In the genomic region with DNA sequence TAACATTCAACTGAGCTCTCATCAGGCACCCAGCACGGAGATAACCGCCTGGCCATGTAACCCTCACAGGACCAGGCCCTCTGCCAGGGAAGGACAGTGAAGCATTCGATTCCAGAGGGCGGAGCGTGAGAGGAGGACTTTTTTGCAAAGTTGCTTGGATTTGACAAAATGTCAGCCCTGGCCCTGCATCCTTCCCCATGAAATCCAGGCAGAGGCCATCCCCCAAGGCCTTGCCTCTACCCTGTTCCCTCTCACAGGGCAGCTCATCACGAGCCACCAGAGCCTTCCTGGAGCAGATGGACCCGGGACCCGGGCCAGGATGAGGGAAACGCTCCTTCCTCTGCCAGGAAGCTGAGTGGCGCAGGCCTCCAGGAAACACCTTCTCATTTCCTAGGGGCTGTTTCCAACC, we compare ENCODE assay signal across 16 cellular contexts. TPM values are rescaled to one million over a fixed set of nuclear protein-coding genes. Genes with fewer than 3 reads are reported as not detected.
DNase-seq lines count a peak whose midpoint lies in the region; ATAC-seq and TF ChIP-seq lines count a peak whose summit lies in the region.
"Had no signal": no experiment of that assay in that cellular context is flagged by ENCODE, and none has a peak within 500 bp of the region (broad histone marks: within the 10 kb centered on the region; RNA-seq: fewer than 3 reads in every experiment).

No MANE protein-coding gene starts in this region.

- WGBS in neuronal stem cell (ENCODE audit: extremely low coverage in 2 of 2, insufficient read length in 2 of 2, insufficient replicate concordance in 1 of 2), 2 donors = no CpG with 5 or more reads among the region's 10 CpGs
- 33 to 54% methylated on average over 10 of the region's 10 CpGs for WGBS in aorta, 2 donors

- H2BK5ac ChIP-seq in neuronal stem cell (ENCODE audit: low read length) = no peak overlapping the region

- POLR2A ChIA-PET in activated CD8-positive, alpha-beta T cell treated with anti-CD3 and anti-CD28 coated beads, Interleukin-2, amount 10 ng/mL, durations not matched to agents 7 days and 5 days (lab: Charles Lee) = no interaction called here
- POLR2A ChIA-PET in activated CD8-positive, alpha-beta T cell treated with anti-CD3 and anti-CD28 coated beads for 36 hours (lab: Charles Lee) = no interaction called here

- H4K91ac ChIP-seq in neuronal stem cell (ENCODE audit: low read depth, low read length, poor library complexity) = no peak overlapping the region

- H2AK5ac ChIP-seq in neuronal stem cell (ENCODE audit: low read depth, low read length) = no peak overlapping the region

- intact Hi-C loops in activated CD8-positive, alpha-beta T cell treated with anti-CD3 and anti-CD28 coated beads for 36 hours (cut with micrococcal nuclease) = no loop called here
- intact Hi-C loops in aorta (cut with DNase I) = no loop called here

- H3K23ac ChIP-seq in neuronal stem cell (ENCODE audit: low read depth, low read length, poor library complexity) = no peak overlapping the region

- CTCF ChIA-PET in activated CD8-positive, alpha-beta T cell treated with anti-CD3 and anti-CD28 coated beads, Interleukin-2, amount 10 ng/mL, durations not matched to agents 7 days and 5 days (lab: Charles Lee) = no interaction called here
- CTCF ChIA-PET in activated CD8-positive, alpha-beta T cell treated with anti-CD3 and anti-CD28 coated beads for 36 hours (lab: Charles Lee) = interaction anchor here (1.3 kb wide), 1 partner anchor 9 kb away, joined by 3 read pairs; no protein-coding TSS in a partner anchor

- no peak overlapping the region for H3K9ac ChIP-seq in neuronal stem cell (ENCODE audit: low read depth, low read length, poor library complexity)

- peaks cover 4% of the 10 kb centered on the region for H3K4me1 Mint-ChIP-seq in activated CD8-positive, alpha-beta T cell treated with anti-CD3 and anti-CD28 coated beads, Interleukin-2, amount 10 ng/mL, durations not matched to agents 7 days and 5 days (ENCODE audit: low read depth)
- peaks cover 8% of the 10 kb centered on the region for H3K4me1 Mint-ChIP-seq in activated CD8-positive, alpha-beta T cell treated with anti-CD3 and anti-CD28 coated beads for 36 hours (ENCODE audit: low read depth)
- no peaks in the 10 kb centered on the region for H3K4me1 Mint-ChIP-seq in progenitor cell of endocrine pancreas (ENCODE audit: low read depth)

- H3K4ac ChIP-seq in neuronal stem cell (ENCODE audit: low read length) = no peak overlapping the region

- H3K4me1 ChIP-seq in neuronal stem cell (ENCODE audit: control insufficient read depth in 2 of 2, insufficient read depth in 1 of 2, low read depth in 1 of 2, low read length in 2 of 2) = no peaks in the 10 kb centered on the region
- no peaks in the 10 kb centered on the region for H3K4me1 ChIP-seq in aorta (ENCODE audit: control insufficient read depth in 1 of 2, insufficient read depth in 2 of 2, low read length in 2 of 2)

- H3K9me3 Mint-ChIP-seq in activated CD8-positive, alpha-beta T cell treated with anti-CD3 and anti-CD28 coated beads, Interleukin-2, amount 10 ng/mL, durations not matched to agents 7 days and 5 days (ENCODE audit: insufficient read depth) = no peaks in the 10 kb centered on the region
- H3K9me3 Mint-ChIP-seq in activated CD8-positive, alpha-beta T cell treated with anti-CD3 and anti-CD28 coated beads for 36 hours = no peaks in the 10 kb centered on the region
- no peaks in the 10 kb centered on the region for H3K9me3 Mint-ChIP-seq in progenitor cell of endocrine pancreas (ENCODE audit: low read depth)
- H3K9me3 Mint-ChIP-seq: stimulated activated naive CD8-positive, alpha-beta T cell treated with anti-CD3 and anti-CD28 coated beads, Interleukin-15, Interleukin-2, amounts not matched to agents 100 ng/mL and 50 ng/mL, for 24 hours had no signal

- H2BK120ac ChIP-seq in neuronal stem cell (ENCODE audit: low read depth, low read length) = no peak overlapping the region

- H4K8ac ChIP-seq in neuronal stem cell (ENCODE audit: low read depth, low read length) = no peak overlapping the region

- no peak overlapping the region for H2BK12ac ChIP-seq in neuronal stem cell (ENCODE audit: low read length)

- no peak for TF ChIP-seq CTCF in activated CD8-positive, alpha-beta T cell treated with anti-CD3 and anti-CD28 coated beads for 36 hours (IDR thresholded peaks at IDR 0.05)
- no peak for TF ChIP-seq CTCF in fibroblast of pulmonary artery (IDR thresholded peaks at IDR 0.05; ENCODE audit: low read length, missing control alignments)
- TF ChIP-seq CTCF in WERI-Rb-1 (IDR thresholded peaks at IDR 0.05; ENCODE audit: low read depth, low read length) = no peak
- TF ChIP-seq CTCF in progenitor cell of endocrine pancreas (IDR thresholded peaks at IDR 0.05; ENCODE audit: unreplicated experiment) = no peak

- DNase-seq in activated CD8-positive, alpha-beta T cell treated with anti-CD3 and anti-CD28 coated beads, Interleukin-2, amount 10 ng/mL, durations not matched to agents 7 days and 5 days = no peak
- DNase-seq in activated CD8-positive, alpha-beta T cell treated with anti-CD3 and anti-CD28 coated beads for 36 hours = no peak
- peak; percentile 57 for DNase-seq in fibroblast of pulmonary artery (ENCODE audit: low read depth)
- no peak for DNase-seq in neuronal stem cell (ENCODE audit: low spot score)
- peak in 1 of 2 donors; percentile 65 for DNase-seq in aorta
- no peak for DNase-seq in activated CD4-positive, CD25-positive, alpha-beta regulatory T cell (lab: John Stamatoyannopoulos, UW)
- no peak for DNase-seq in WERI-Rb-1
- DNase-seq in progenitor cell of endocrine pancreas (ENCODE audit: low spot score, unreplicated experiment) = no peak
- DNase-seq: activated CD4-positive, CD25-positive, alpha-beta regulatory T cell treated with anti-CD3 and anti-CD28 coated beads, Interleukin-2, amount 50 U/mL, for 72 hours; erythroblast; HCEC 1CT; NCI-H1694 treated with DMSO at 0.1 percent for 48 hours; stimulated activated CD4-positive, alpha-beta T cell treated with anti-CD3 and anti-CD28 coated beads, Interleukin-15, amount 100 ng/mL, for 24 hours had no signal

- H2BK15ac ChIP-seq in neuronal stem cell (ENCODE audit: low read length) = no peak overlapping the region

- H3K27ac ChIP-seq in neuronal stem cell (replicated peaks; ENCODE audit: low read length) (no peak overlapping the region), aorta (ENCODE audit: low read depth in 1 of 2, low read length in 2 of 2) (no peak overlapping the region), WERI-Rb-1 (no peak overlapping the region)

- peaks cover 1% of the 10 kb centered on the region for H3K79me1 ChIP-seq in neuronal stem cell (ENCODE audit: low read depth, low read length)

- no peak overlapping the region for H3K4me2 ChIP-seq in neuronal stem cell (ENCODE audit: insufficient read depth, low read length, poor library complexity, severe bottlenecking)

- no peak overlapping the region for H3K4me3 ChIP-seq in fibroblast of pulmonary artery (replicated peaks; ENCODE audit: low read depth, low read length)
- H3K4me3 ChIP-seq in neuronal stem cell (ENCODE audit: low read length in 2 of 2) = no peak overlapping the region
- no peak overlapping the region for H3K4me3 ChIP-seq in aorta (ENCODE audit: low read length in 2 of 2)
- no peak overlapping the region for H3K4me3 ChIP-seq in WERI-Rb-1 (ENCODE audit: low read depth, low read length)

- no peak overlapping the region for H3K4me3 Mint-ChIP-seq in activated CD8-positive, alpha-beta T cell treated with anti-CD3 and anti-CD28 coated beads, Interleukin-2, amount 10 ng/mL, durations not matched to agents 7 days and 5 days
- no peak overlapping the region for H3K4me3 Mint-ChIP-seq in activated CD8-positive, alpha-beta T cell treated with anti-CD3 and anti-CD28 coated beads for 36 hours
- H3K4me3 Mint-ChIP-seq in progenitor cell of endocrine pancreas (ENCODE audit: low read depth) = no peak overlapping the region
- H3K4me3 Mint-ChIP-seq: activated naive CD8-positive, alpha-beta T cell; stimulated activated naive CD8-positive, alpha-beta T cell treated with anti-CD3 and anti-CD28 coated beads, Interleukin-15, Interleukin-2, amounts not matched to agents 100 ng/mL and 50 ng/mL, for 24 hours had no signal

- no peak overlapping the region for H2AFZ ChIP-seq in neuronal stem cell (ENCODE audit: low read length)

- H3K36me3 ChIP-seq in neuronal stem cell (replicated peaks in 1 of 2; ENCODE audit: control insufficient read depth in 2 of 2, insufficient read depth in 2 of 2, low read length in 2 of 2) (peaks cover 5 to 18% of the 10 kb centered on the region in 2 donors), aorta (ENCODE audit: control insufficient read depth in 1 of 2, insufficient read depth in 2 of 2, low read length in 1 of 2) (no peaks in the 10 kb centered on the region), WERI-Rb-1 (no peaks in the 10 kb centered on the region)

- no peaks in the 10 kb centered on the region for H3K9me3 ChIP-seq in neuronal stem cell (replicated peaks in 1 of 2; ENCODE audit: control insufficient read depth in 2 of 2, insufficient read depth in 1 of 2, low read depth in 1 of 2, low read length in 2 of 2)
- H3K9me3 ChIP-seq in aorta (ENCODE audit: control insufficient read depth, low read length) = no peaks in the 10 kb centered on the region
- H3K9me3 ChIP-seq in WERI-Rb-1 (ENCODE audit: severe bottlenecking) = no peaks in the 10 kb centered on the region

- peaks cover 23% of the 10 kb centered on the region for H3K36me3 Mint-ChIP-seq in activated CD8-positive, alpha-beta T cell treated with anti-CD3 and anti-CD28 coated beads, Interleukin-2, amount 10 ng/mL, durations not matched to agents 7 days and 5 days (ENCODE audit: low read depth)
- peaks cover 19% of the 10 kb centered on the region for H3K36me3 Mint-ChIP-seq in activated CD8-positive, alpha-beta T cell treated with anti-CD3 and anti-CD28 coated beads for 36 hours (ENCODE audit: low read depth)
- H3K36me3 Mint-ChIP-seq in progenitor cell of endocrine pancreas (ENCODE audit: insufficient read depth) = peaks cover 17% of the 10 kb centered on the region

- no peaks in the 10 kb centered on the region for H3K27me3 ChIP-seq in neuronal stem cell (ENCODE audit: control insufficient read depth in 3 of 3, insufficient read depth in 3 of 3, low read depth in 1 of 3, low read length in 3 of 3)
- H3K27me3 ChIP-seq in aorta (ENCODE audit: control insufficient read depth in 1 of 2, insufficient read depth in 2 of 2, low read length in 1 of 2) = no peaks in the 10 kb centered on the region
- no peaks in the 10 kb centered on the region for H3K27me3 ChIP-seq in WERI-Rb-1 (ENCODE audit: insufficient read depth, low read depth, severe bottlenecking)

- H3K18ac ChIP-seq in neuronal stem cell (ENCODE audit: low read length) = no peak overlapping the region

- peak overlapping the region; percentile 34 for H3K27ac Mint-ChIP-seq in activated CD8-positive, alpha-beta T cell treated with anti-CD3 and anti-CD28 coated beads, Interleukin-2, amount 10 ng/mL, durations not matched to agents 7 days and 5 days
- H3K27ac Mint-ChIP-seq in activated CD8-positive, alpha-beta T cell treated with anti-CD3 and anti-CD28 coated beads for 36 hours = no peak overlapping the region
- no peak overlapping the region for H3K27ac Mint-ChIP-seq in progenitor cell of endocrine pancreas
- H3K27ac Mint-ChIP-seq: activated naive CD8-positive, alpha-beta T cell; stimulated activated naive CD8-positive, alpha-beta T cell treated with anti-CD3 and anti-CD28 coated beads, Interleukin-15, Interleukin-2, amounts not matched to agents 100 ng/mL and 50 ng/mL, for 24 hours had no signal

- H3K14ac ChIP-seq in neuronal stem cell (ENCODE audit: low read length) = peak overlapping the region; percentile 89

- no peak for ATAC-seq in activated CD8-positive, alpha-beta T cell treated with anti-CD3 and anti-CD28 coated beads, Interleukin-2, amount 10 ng/mL, durations not matched to agents 7 days and 5 days
- no peak for ATAC-seq in activated CD8-positive, alpha-beta T cell treated with anti-CD3 and anti-CD28 coated beads for 36 hours
- peak; percentile 66 for ATAC-seq in aorta (ENCODE audit: low FRiP score)
- ATAC-seq: Panc1 had no signal

- H3K27me3 Mint-ChIP-seq in activated CD8-positive, alpha-beta T cell treated with anti-CD3 and anti-CD28 coated beads, Interleukin-2, amount 10 ng/mL, durations not matched to agents 7 days and 5 days (ENCODE audit: low read depth) = no peaks in the 10 kb centered on the region
- no peaks in the 10 kb centered on the region for H3K27me3 Mint-ChIP-seq in activated CD8-positive, alpha-beta T cell treated with anti-CD3 and anti-CD28 coated beads for 36 hours
- no peaks in the 10 kb centered on the region for H3K27me3 Mint-ChIP-seq in progenitor cell of endocrine pancreas
- H3K27me3 Mint-ChIP-seq: activated naive CD8-positive, alpha-beta T cell; stimulated activated naive CD8-positive, alpha-beta T cell treated with anti-CD3 and anti-CD28 coated beads, Interleukin-15, Interleukin-2, amounts not matched to agents 100 ng/mL and 50 ng/mL, for 24 hours had no signal

RNA-seq across cellular contexts. Expression of a gene that starts 17.0 kb away (rescaled TPM):
- total RNA-seq in activated CD8-positive, alpha-beta T cell treated with anti-CD3 and anti-CD28 coated beads, Interleukin-2, amount 10 ng/mL, durations not matched to agents 7 days and 5 days = 10 to 100 TPM; 32.2 to 32.7 TPM
- total RNA-seq in activated CD8-positive, alpha-beta T cell treated with anti-CD3 and anti-CD28 coated beads for 36 hours = 10 to 100 TPM; 25.2 to 28.0 TPM
- 24.5 TPM for polyA plus RNA-seq in neuronal stem cell (2013, experiment 1 of 2)
- 24.3 TPM for polyA plus RNA-seq in neuronal stem cell (2013, experiment 2 of 2)
- 10 to 100 TPM; 34.4 to 47.6 TPM for total RNA-seq in aorta
- 10 to 100 TPM; 20.7 to 28.1 TPM for polyA plus RNA-seq in aorta
- 38.4 and 44.2 TPM in 2 replicates for total RNA-seq in progenitor cell of endocrine pancreas
